ENCODE assay signal across 18 cellular contexts in the genomic region with DNA sequence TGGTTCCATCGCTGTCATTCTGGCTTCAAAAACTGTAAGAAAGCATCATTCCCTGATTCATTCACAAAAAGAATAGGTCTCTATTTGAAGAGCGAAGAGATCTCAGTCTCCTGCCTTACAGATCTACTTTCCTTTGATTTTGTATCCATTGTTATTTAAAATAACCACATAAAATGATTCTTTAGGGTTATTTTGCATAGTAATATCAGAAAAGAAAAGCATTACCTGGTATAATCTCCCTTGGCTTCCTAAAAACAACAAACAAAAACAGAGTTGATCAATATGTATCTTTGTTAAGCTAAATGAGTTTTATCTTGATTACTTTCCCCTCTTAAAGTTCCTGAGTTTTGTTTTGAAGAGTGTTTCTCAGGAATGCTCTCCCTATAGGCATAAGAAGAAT.
DNase-seq lines count a peak whose midpoint lies in the region; ATAC-seq, FAIRE-seq and TF ChIP-seq lines count a peak whose summit lies in the region.
"Had no signal": no experiment of that assay in that cellular context is flagged by ENCODE, and none has a peak within 500 bp of the region (broad histone marks: within the 10 kb centered on the region; RNA-seq: fewer than 3 reads in every experiment).

No MANE protein-coding gene starts in this region.

- no peak overlapping the region for H3K27ac Mint-ChIP-seq in activated CD8-positive, alpha-beta memory T cell treated with anti-CD3 and anti-CD28 coated beads, Interleukin-2, amount 10 ng/mL, durations not matched to agents 7 days and 5 days
- H3K27ac Mint-ChIP-seq in activated CD4-positive, alpha-beta memory T cell treated with anti-CD3 and anti-CD28 coated beads, Interleukin-2, amount 10 ng/mL, durations not matched to agents 7 days and 5 days = no peak overlapping the region

- peak; percentile 27 for FAIRE-seq in islet of Langerhans (lab: Jason Lieb, UNC)
- FAIRE-seq: A204.1 had no signal

- no peak for ATAC-seq in activated CD8-positive, alpha-beta memory T cell treated with anti-CD3 and anti-CD28 coated beads, Interleukin-2, amount 10 ng/mL, durations not matched to agents 7 days and 5 days
- no peak for ATAC-seq in HG03565 (IDR thresholded peaks at IDR 0.05; ENCODE audit: unreplicated experiment)

- H3K4me1 Mint-ChIP-seq in activated CD8-positive, alpha-beta memory T cell treated with anti-CD3 and anti-CD28 coated beads, Interleukin-2, amount 10 ng/mL, durations not matched to agents 7 days and 5 days = peaks cover 10% of the 10 kb centered on the region
- peaks cover 10% of the 10 kb centered on the region for H3K4me1 Mint-ChIP-seq in activated CD4-positive, alpha-beta memory T cell treated with anti-CD3 and anti-CD28 coated beads, Interleukin-2, amount 10 ng/mL, durations not matched to agents 7 days and 5 days

- peak overlapping the region; percentile 75 for H3K4me3 ChIP-seq in retinal pigment epithelial cell (ENCODE audit: low read length)
- H3K4me3 ChIP-seq: thoracic aorta had no signal

- peak overlapping the region; percentile 52 for H3K4me3 Mint-ChIP-seq in activated CD8-positive, alpha-beta memory T cell treated with anti-CD3 and anti-CD28 coated beads, Interleukin-2, amount 10 ng/mL, durations not matched to agents 7 days and 5 days
- H3K4me3 Mint-ChIP-seq in activated CD4-positive, alpha-beta memory T cell treated with anti-CD3 and anti-CD28 coated beads, Interleukin-2, amount 10 ng/mL, durations not matched to agents 7 days and 5 days = peak overlapping the region; percentile 71

- no peaks in the 10 kb centered on the region for H3K9me3 Mint-ChIP-seq in activated CD8-positive, alpha-beta memory T cell treated with anti-CD3 and anti-CD28 coated beads, Interleukin-2, amount 10 ng/mL, durations not matched to agents 7 days and 5 days (ENCODE audit: low read depth)
- no peaks in the 10 kb centered on the region for H3K9me3 Mint-ChIP-seq in activated CD4-positive, alpha-beta memory T cell treated with anti-CD3 and anti-CD28 coated beads, Interleukin-2, amount 10 ng/mL, durations not matched to agents 7 days and 5 days

- H3K36me3 Mint-ChIP-seq in activated CD8-positive, alpha-beta memory T cell treated with anti-CD3 and anti-CD28 coated beads, Interleukin-2, amount 10 ng/mL, durations not matched to agents 7 days and 5 days = peaks cover 3% of the 10 kb centered on the region
- no peaks in the 10 kb centered on the region for H3K36me3 Mint-ChIP-seq in activated CD4-positive, alpha-beta memory T cell treated with anti-CD3 and anti-CD28 coated beads, Interleukin-2, amount 10 ng/mL, durations not matched to agents 7 days and 5 days (ENCODE audit: low read depth)

- no peak for DNase-seq in activated CD8-positive, alpha-beta memory T cell treated with anti-CD3 and anti-CD28 coated beads, Interleukin-2, amount 10 ng/mL, durations not matched to agents 7 days and 5 days
- no peak for DNase-seq in activated CD8-positive, alpha-beta memory T cell treated with anti-CD3 and anti-CD28 coated beads for 24 hours
- DNase-seq in activated CD4-positive, alpha-beta memory T cell treated with anti-CD3 and anti-CD28 coated beads, Interleukin-2, amount 10 ng/mL, durations not matched to agents 7 days and 5 days = no peak
- DNase-seq in retinal pigment epithelial cell (ENCODE audit: low read depth) (no peak), NCI-H2227 (lab: John Stamatoyannopoulos, UW; ENCODE audit: unreplicated experiment) (no peak), COR-L47 (lab: John Stamatoyannopoulos, UW) (no peak)
- DNase-seq: activated CD4-positive, alpha-beta T cell treated with anti-CD3 and anti-CD28 coated beads for 1 hour; dermis blood vessel endothelial cell; hippocampal formation; left ventricle myocardium superior; NCI-H1436 treated with DMSO at 0.1 percent for 48 hours; NCI-H345; Right ventricle myocardium superior; stimulated activated CD4-positive, alpha-beta T cell treated with anti-CD3 and anti-CD28 coated beads, Interleukin-2, amount 100 ng/mL, for 24 hours had no signal

- no peak for TF ChIP-seq CTCF in retinal pigment epithelial cell (conservative IDR thresholded peaks at IDR 0.05; ENCODE audit: low read depth, low read length)

- CTCF ChIA-PET in activated CD8-positive, alpha-beta memory T cell treated with anti-CD3 and anti-CD28 coated beads, Interleukin-2, amount 10 ng/mL, durations not matched to agents 7 days and 5 days (lab: Charles Lee) = interaction anchor here (1.3 kb wide), 1 partner anchor 9 kb away, joined by 4 read pairs; no protein-coding TSS in a partner anchor
- CTCF ChIA-PET in activated CD4-positive, alpha-beta memory T cell treated with anti-CD3 and anti-CD28 coated beads, Interleukin-2, amount 10 ng/mL, durations not matched to agents 7 days and 5 days (lab: Charles Lee) = interaction anchor here (1.1 to 2.0 kb wide), 2 partner anchors 57 to 128 kb away, joined by 4 to 7 read pairs; no protein-coding TSS in a partner anchor

- peaks cover 7% of the 10 kb centered on the region for H3K27me3 Mint-ChIP-seq in activated CD8-positive, alpha-beta memory T cell treated with anti-CD3 and anti-CD28 coated beads, Interleukin-2, amount 10 ng/mL, durations not matched to agents 7 days and 5 days
- H3K27me3 Mint-ChIP-seq in activated CD4-positive, alpha-beta memory T cell treated with anti-CD3 and anti-CD28 coated beads, Interleukin-2, amount 10 ng/mL, durations not matched to agents 7 days and 5 days = peaks cover 4% of the 10 kb centered on the region

- POLR2A ChIA-PET in activated CD4-positive, alpha-beta memory T cell treated with anti-CD3 and anti-CD28 coated beads, Interleukin-2, amount 10 ng/mL, durations not matched to agents 7 days and 5 days (lab: Charles Lee) = interaction anchor here (1.0 to 3.8 kb wide), 7 partner anchors 12 to 88 kb away, joined by 3 to 20 read pairs (median 4); no protein-coding TSS in a partner anchor
